In genomic region chr2:236571161-236571560, GRCh38 we compare ENCODE assay signal across 1 cellular context.
TF ChIP-seq lines count a peak whose summit lies in the region.

No MANE protein-coding gene starts in this region.

TF ChIP-seq in HepG2, 621 proteins besides CTCF, POLR2A, EP300 and RAD21:
- no peak for TF ChIP-seq SALL2 (CRISPR knock-in tag; IDR thresholded peaks at IDR 0.05)
- no peak for TF ChIP-seq ZNF605 (CRISPR knock-in tag; IDR thresholded peaks at IDR 0.05)
- no peak for TF ChIP-seq PCBP2 (optimal IDR thresholded peaks at IDR 0.05; ENCODE audit: low read depth, low read length, poor library complexity, severe bottlenecking)
- no peak for TF ChIP-seq ZNF674 (CRISPR knock-in tag; IDR thresholded peaks at IDR 0.05; ENCODE audit: low read depth)
- no peak for TF ChIP-seq MBD4 (IDR thresholded peaks at IDR 0.05; ENCODE audit: borderline replicate concordance, low read length)
- no peak for TF ChIP-seq ZNF629 (CRISPR knock-in tag; conservative IDR thresholded peaks at IDR 0.05)
- no peak for TF ChIP-seq EZH2 (conservative IDR thresholded peaks at IDR 0.05; ENCODE audit: low read depth, low read length)
TF ChIP-seq in HepG2: peak in this region for 0.
